In the genomic region with DNA sequence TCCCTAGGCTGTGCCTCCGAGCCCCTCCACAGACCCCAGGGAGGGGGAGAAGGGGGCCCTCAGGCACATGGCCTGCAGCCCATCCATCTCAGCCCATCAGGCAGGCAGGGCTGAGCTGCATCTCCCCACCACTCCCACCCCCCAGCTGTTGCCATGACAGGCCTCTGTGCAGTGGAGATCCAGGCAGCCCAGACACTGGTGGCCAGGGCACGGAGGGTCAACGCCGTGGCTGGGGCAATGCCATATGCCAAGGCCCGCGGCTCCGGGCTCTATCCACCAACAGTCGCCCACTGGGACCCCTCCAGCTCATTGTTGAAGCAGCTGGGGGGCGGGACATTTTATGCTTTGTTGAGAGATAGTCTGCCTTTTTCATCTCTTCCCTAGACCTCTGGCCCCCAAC, we compare ENCODE assay signal across 16 cellular contexts.
DNase-seq lines count a peak whose midpoint lies in the region; ATAC-seq and TF ChIP-seq lines count a peak whose summit lies in the region.
"Had no signal": no experiment of that assay in that cellular context is flagged by ENCODE, and none has a peak within 500 bp of the region (broad histone marks: within the 10 kb centered on the region; RNA-seq: fewer than 3 reads in every experiment).

No MANE protein-coding gene starts in this region.

- TF ChIP-seq CTCF in nephron progenitor cell (IDR thresholded peaks at IDR 0.05) (no peak), endothelial cell (IDR thresholded peaks at IDR 0.05; ENCODE audit: unreplicated experiment) (no peak)

- H3K27ac Mint-ChIP-seq in nephron progenitor cell (peak overlapping the region; percentile 95), endothelial cell (ENCODE audit: unreplicated experiment) (no peak overlapping the region)
- H3K27ac Mint-ChIP-seq: CD4-positive, alpha-beta T cell; GM23338 had no signal

- H3K27me3 Mint-ChIP-seq in nephron progenitor cell (ENCODE audit: low read depth, poor library complexity), result no peaks in the 10 kb centered on the region
- no peaks in the 10 kb centered on the region for H3K27me3 Mint-ChIP-seq in endothelial cell (ENCODE audit: unreplicated experiment)

- no peak overlapping the region for H3K4me3 ChIP-seq in SJCRH30
- H3K4me3 ChIP-seq: GM23338 had no signal

- no peaks in the 10 kb centered on the region for H3K36me3 Mint-ChIP-seq in nephron progenitor cell (ENCODE audit: low read depth)
- peaks cover 3% of the 10 kb centered on the region for H3K36me3 Mint-ChIP-seq in endothelial cell (ENCODE audit: low read depth, unreplicated experiment)

- H3K4me1 ChIP-seq in SJCRH30, result peaks cover 16% of the 10 kb centered on the region
- H3K4me1 ChIP-seq: BE2C had no signal

- H3K9me3 ChIP-seq in SJCRH30 (replicated peaks), result no peaks in the 10 kb centered on the region
- H3K9me3 ChIP-seq: BE2C had no signal

- H3K27me3 ChIP-seq in SJCRH30, result no peaks in the 10 kb centered on the region

- H3K36me3 ChIP-seq in SJCRH30, result no peaks in the 10 kb centered on the region
- H3K36me3 ChIP-seq: BE2C had no signal

- H3K9me3 Mint-ChIP-seq in nephron progenitor cell (no peaks in the 10 kb centered on the region), endothelial cell (ENCODE audit: unreplicated experiment) (no peaks in the 10 kb centered on the region)
- H3K9me3 Mint-ChIP-seq: CD4-positive, alpha-beta T cell; GM23338 had no signal

- peak overlapping the region; percentile 74 for H3K27ac ChIP-seq in SJCRH30
- H3K27ac ChIP-seq in caudate nucleus (ENCODE audit: low read depth, low read length), result no peak overlapping the region

- no peak for ATAC-seq in HG02678 (IDR thresholded peaks at IDR 0.05; ENCODE audit: unreplicated experiment)
- ATAC-seq: GM23338 had no signal

- peak overlapping the region; percentile 44 for H3K4me3 Mint-ChIP-seq in nephron progenitor cell
- H3K4me3 Mint-ChIP-seq in endothelial cell (ENCODE audit: unreplicated experiment), result no peak overlapping the region
- H3K4me3 Mint-ChIP-seq: CD4-positive, alpha-beta T cell; GM23338 had no signal

- DNase-seq in SJCRH30, result peak in 1 of 2 experiments; percentile 60
- peak; percentile 57 for DNase-seq in islet precursor cell
- peak; percentile 23 for DNase-seq in nephron progenitor cell
- no peak for DNase-seq in endothelial cell (ENCODE audit: low spot score)
- no peak for DNase-seq in caudate nucleus (lab: John Stamatoyannopoulos, UW)
- no peak for DNase-seq in HT-29 (ENCODE audit: low spot score)
- DNase-seq: ACHN; BE2C; C1 segment of cervical spinal cord; CD4-positive, alpha-beta T cell; DMS153; DMS79; GF-D8; HCEC 1CT had no signal

- H3K4me1 Mint-ChIP-seq in nephron progenitor cell (peaks cover 42% of the 10 kb centered on the region), endothelial cell (ENCODE audit: unreplicated experiment) (no peaks in the 10 kb centered on the region)

Comparison
In these comparisons a context has a peak if more than half of its experiments do, and no peak if none do; other contexts are left out.
1. DNase-seq: peak in islet precursor cell (single experiment) and nephron progenitor cell (single experiment); none in endothelial cell (single experiment), caudate nucleus (0 of 61) and HT-29 (single experiment).